27 cellular contexts compared by ENCODE assay signal in genomic region chr1:29431138-29431537, GRCh38.
"Had no signal": no experiment of that assay in that cellular context is flagged by ENCODE, and none has a peak within 500 bp of the region (broad histone marks: within the 10 kb centered on the region; RNA-seq: fewer than 3 reads in every experiment).

No MANE protein-coding gene starts in this region.

- H3K27me3 ChIP-seq: neural progenitor cell, ovary, right lobe of liver, stomach, testis, transverse colon, uterus had no signal

- H3K4me3 ChIP-seq: neural progenitor cell, ovary, psoas muscle, right lobe of liver, skin epidermis, smooth muscle cell, spleen, stomach, suprapubic skin, testis, tibial artery, transverse colon, upper lobe of right lung, uterus had no signal

- H3K9me3 ChIP-seq: ovary, right lobe of liver, suprapubic skin, testis, transverse colon, upper lobe of right lung, uterus had no signal

- H3K36me3 ChIP-seq: neural progenitor cell, ovary, right lobe of liver, spleen, stomach, suprapubic skin, tibial artery, transverse colon, upper lobe of right lung, uterus had no signal

- ATAC-seq: naive thymus-derived CD4-positive, alpha-beta T cell; natural killer cell; psoas muscle; right cardiac atrium; right lobe of liver; stimulated activated memory B cell treated with anti-CD40 and anti-IgM and Interleukin-4, amounts not matched to agents 10 μg/mL and 1 μg/mL and 100 μg/mL, for 72 hours; upper lobe of right lung had no signal

- H3K4me1 ChIP-seq: neural progenitor cell, parathyroid adenoma, psoas muscle, right lobe of liver, spleen, stomach, suprapubic skin, testis, tibial artery, transverse colon, upper lobe of right lung, uterus had no signal

- H3K4me2 ChIP-seq: neural progenitor cell, smooth muscle cell had no signal

- H3K9ac ChIP-seq: neural progenitor cell, parathyroid adenoma had no signal

- H3K79me2 ChIP-seq: parathyroid adenoma had no signal

- H2AFZ ChIP-seq: neural progenitor cell, parathyroid adenoma had no signal

- H3K27ac ChIP-seq: neural progenitor cell, ovary, parathyroid adenoma, psoas muscle, right lobe of liver, skin epidermis, spleen, stomach, suprapubic skin, testis, tibial artery, transverse colon, upper lobe of right lung, uterus had no signal

- DNase-seq: naive thymus-derived CD4-positive, alpha-beta T cell; natural killer cell; occipital lobe; ovary; posterior cingulate gyrus; psoas muscle; right cardiac atrium; spleen; stimulated activated CD4-positive, alpha-beta T cell treated with anti-CD3 and anti-CD28 coated beads, Interleukin-12 subunit alpha, Interleukin-12 subunit beta, amount 100 ng/mL, for 4 hours; stimulated activated CD4-positive, alpha-beta T cell treated with anti-CD3 and anti-CD28 coated beads, Interleukin-1b, Interleukin-23, amount 100 ng/mL, for 48 hours; stimulated activated CD4-positive, alpha-beta T cell treated with anti-CD3 and anti-CD28 coated beads, Interleukin-4, amount 100 ng/mL, for 1 hour; stimulated activated CD4-positive, alpha-beta T cell treated with anti-CD3 and anti-CD28 coated beads, Interleukin-4, amount 100 ng/mL, for 4 hours; stimulated activated CD8-positive, alpha-beta memory T cell treated with anti-CD3 and anti-CD28 coated beads, Interleukin-4, amount 100 ng/mL, for 48 hours; stimulated activated naive CD4-positive, alpha-beta T cell treated with Interleukin-2 at 50 U/mL for 16 hours; stomach; testis; transverse colon; upper lobe of right lung; uterus had no signal
